Comparison of ENCODE assay signal across 18 cellular contexts in the genomic region with DNA sequence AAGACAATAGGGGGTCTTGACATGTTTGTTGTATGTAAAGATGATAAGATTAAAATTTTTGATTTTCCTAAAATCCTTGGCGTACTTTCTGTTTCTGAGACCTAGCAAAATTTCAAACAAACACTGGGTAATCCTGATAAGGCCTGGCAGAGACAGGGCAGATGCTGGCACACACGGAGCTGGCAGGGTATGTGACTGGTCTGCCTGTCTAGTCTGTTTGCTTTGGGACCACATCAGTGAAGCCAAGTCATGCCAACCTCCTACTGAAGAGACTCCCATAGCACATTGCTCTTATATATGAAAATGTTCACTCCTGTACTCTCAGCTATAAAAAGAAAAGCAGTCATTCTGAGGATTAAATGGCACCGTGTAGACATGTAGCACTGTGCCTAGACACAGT.
"Had no signal": no experiment of that assay in that cellular context is flagged by ENCODE, and none has a peak within 500 bp of the region (broad histone marks: within the 10 kb centered on the region; RNA-seq: fewer than 3 reads in every experiment).

No MANE protein-coding gene starts in this region.

- ATAC-seq: activated CD8-positive, alpha-beta memory T cell treated with anti-CD3 and anti-CD28 coated beads, Interleukin-2, amount 10 ng/mL, durations not matched to agents 7 days and 5 days; gastrocnemius medialis; lower lobe of right lung; naive thymus-derived CD4-positive, alpha-beta T cell had no signal

- H3K9me3 ChIP-seq: ascending aorta, gastrocnemius medialis, lower lobe of right lung, neutrophil, sigmoid colon, SK-N-SH, upper lobe of left lung had no signal

- H3K4me3 Mint-ChIP-seq: activated CD4-positive, alpha-beta T cell treated with anti-CD3 and anti-CD28 coated beads, Interleukin-2, amount 10 ng/mL, durations not matched to agents 7 days and 5 days; activated CD8-positive, alpha-beta memory T cell treated with anti-CD3 and anti-CD28 coated beads, Interleukin-2, amount 10 ng/mL, durations not matched to agents 7 days and 5 days; activated naive CD8-positive, alpha-beta T cell treated with anti-CD3 and anti-CD28 coated beads for 36 hours; naive thymus-derived CD4-positive, alpha-beta T cell; stimulated activated naive CD8-positive, alpha-beta T cell treated with anti-CD3 and anti-CD28 coated beads, Interleukin-15, Interleukin-2, amounts not matched to agents 100 ng/mL and 50 ng/mL, for 24 hours had no signal

- H3K27ac Mint-ChIP-seq: activated CD4-positive, alpha-beta T cell treated with anti-CD3 and anti-CD28 coated beads, Interleukin-2, amount 10 ng/mL, durations not matched to agents 7 days and 5 days; activated CD8-positive, alpha-beta memory T cell treated with anti-CD3 and anti-CD28 coated beads, Interleukin-2, amount 10 ng/mL, durations not matched to agents 7 days and 5 days; activated naive CD8-positive, alpha-beta T cell treated with anti-CD3 and anti-CD28 coated beads for 36 hours; stimulated activated naive CD8-positive, alpha-beta T cell treated with anti-CD3 and anti-CD28 coated beads, Interleukin-15, Interleukin-2, amounts not matched to agents 100 ng/mL and 50 ng/mL, for 24 hours had no signal

- H3K4me2 ChIP-seq: SK-N-SH had no signal

- H3K9me3 Mint-ChIP-seq: activated CD4-positive, alpha-beta T cell treated with anti-CD3 and anti-CD28 coated beads, Interleukin-2, amount 10 ng/mL, durations not matched to agents 7 days and 5 days; activated naive CD8-positive, alpha-beta T cell treated with anti-CD3 and anti-CD28 coated beads for 36 hours; naive thymus-derived CD4-positive, alpha-beta T cell; stimulated activated naive CD8-positive, alpha-beta T cell treated with anti-CD3 and anti-CD28 coated beads, Interleukin-15, Interleukin-2, amounts not matched to agents 100 ng/mL and 50 ng/mL, for 24 hours had no signal

- H3K27ac ChIP-seq: ascending aorta, lower lobe of right lung, neutrophil had no signal

- H3K4me3 ChIP-seq: ascending aorta, gastrocnemius medialis, lower lobe of right lung, sigmoid colon, upper lobe of left lung had no signal

- H3K27me3 Mint-ChIP-seq: activated CD4-positive, alpha-beta T cell treated with anti-CD3 and anti-CD28 coated beads, Interleukin-2, amount 10 ng/mL, durations not matched to agents 7 days and 5 days; activated CD8-positive, alpha-beta memory T cell treated with anti-CD3 and anti-CD28 coated beads, Interleukin-2, amount 10 ng/mL, durations not matched to agents 7 days and 5 days; activated naive CD8-positive, alpha-beta T cell treated with anti-CD3 and anti-CD28 coated beads for 36 hours; naive thymus-derived CD4-positive, alpha-beta T cell; progenitor cell of endocrine pancreas; stimulated activated naive CD8-positive, alpha-beta T cell treated with anti-CD3 and anti-CD28 coated beads, Interleukin-15, Interleukin-2, amounts not matched to agents 100 ng/mL and 50 ng/mL, for 24 hours had no signal

- H3K4me1 Mint-ChIP-seq: activated CD4-positive, alpha-beta T cell treated with anti-CD3 and anti-CD28 coated beads, Interleukin-2, amount 10 ng/mL, durations not matched to agents 7 days and 5 days; activated CD8-positive, alpha-beta memory T cell treated with anti-CD3 and anti-CD28 coated beads, Interleukin-2, amount 10 ng/mL, durations not matched to agents 7 days and 5 days; activated naive CD8-positive, alpha-beta T cell treated with anti-CD3 and anti-CD28 coated beads for 36 hours had no signal

- H3K27me3 ChIP-seq: ascending aorta, gastrocnemius medialis, neutrophil, sigmoid colon, upper lobe of left lung had no signal

- H3K9ac ChIP-seq: SK-N-SH had no signal

- DNase-seq: activated CD4-positive, alpha-beta T cell treated with anti-CD3 and anti-CD28 coated beads, Interleukin-2, amount 10 ng/mL, durations not matched to agents 7 days and 5 days; activated CD4-positive, CD25-positive, alpha-beta regulatory T cell; activated CD8-positive, alpha-beta memory T cell treated with anti-CD3 and anti-CD28 coated beads, Interleukin-2, amount 10 ng/mL, durations not matched to agents 7 days and 5 days; activated gamma-delta T cell treated with Interleukin-2 at 50 U/mL for 16 hours; activated naive CD8-positive, alpha-beta T cell treated with anti-CD3 and anti-CD28 coated beads for 36 hours; activated T-cell treated with anti-CD3 and anti-CD28 coated beads, Interleukin-2, amount 50 U/mL, for 48 hours; gastrocnemius medialis; lower lobe of right lung; naive thymus-derived CD4-positive, alpha-beta T cell; sigmoid colon; SK-N-SH; stimulated activated CD4-positive, alpha-beta T cell treated with anti-CD3 and anti-CD28 coated beads, Interleukin-2, amount 100 ng/mL, for 24 hours; T-helper 1 cell; upper lobe of left lung had no signal
